Comparison of ENCODE assay signal across 9 cellular contexts in the genomic region with DNA sequence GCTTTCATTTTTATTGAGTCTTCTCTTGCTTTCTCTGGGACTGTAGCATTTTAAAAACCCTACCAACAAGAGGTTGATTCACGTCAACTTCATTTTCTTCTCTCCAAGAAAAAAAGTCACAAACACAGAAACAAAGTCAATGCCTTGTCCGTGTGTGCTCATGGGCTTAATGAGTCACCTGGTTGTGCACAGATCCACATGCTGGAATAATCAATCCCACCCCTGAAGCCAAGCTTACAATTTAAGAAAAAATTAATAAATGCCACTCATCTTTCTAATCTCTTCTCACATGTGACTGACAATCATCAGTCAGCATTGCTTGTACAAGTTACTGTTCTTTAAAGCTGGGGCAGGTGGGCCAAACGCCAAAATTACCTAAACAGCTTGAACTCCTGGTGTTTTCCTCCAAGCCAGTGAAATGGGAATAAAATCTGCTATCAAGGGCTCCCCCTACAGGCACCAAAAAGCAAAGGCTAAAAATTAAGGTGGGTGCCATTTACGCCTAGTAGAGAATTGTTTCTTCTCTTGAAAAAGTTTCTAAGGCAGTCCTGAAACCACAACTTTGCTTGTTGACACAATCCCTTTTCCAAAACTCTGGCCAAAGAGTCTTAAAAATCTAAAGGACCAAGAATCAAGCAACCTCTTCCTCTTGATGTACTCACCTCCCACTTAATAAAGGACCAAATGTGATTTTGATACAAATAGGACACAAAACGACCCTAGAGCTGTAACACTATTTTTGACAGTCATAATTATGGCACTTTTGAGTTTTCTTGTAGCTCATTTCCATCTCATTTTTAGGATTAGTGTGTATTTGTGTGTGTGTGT. TPM values are rescaled to one million over a fixed set of nuclear protein-coding genes. Genes with fewer than 3 reads are reported as not detected.
DNase-seq lines count a peak whose midpoint lies in the region; ATAC-seq and TF ChIP-seq lines count a peak whose summit lies in the region.
"Had no signal": no experiment of that assay in that cellular context is flagged by ENCODE, and none has a peak within 500 bp of the region (broad histone marks: within the 10 kb centered on the region; RNA-seq: fewer than 3 reads in every experiment).

No MANE protein-coding gene starts in this region.

- H3K4me3 Mint-ChIP-seq in CD4-positive, CD25-positive, alpha-beta regulatory T cell, result peak overlapping the region in 1 of 4 donors; percentile 51

- dilution Hi-C loops in mammary epithelial cell (cut with HindIII; ENCODE audit: low sequenced_read_pairs), result no loop called here

- H3K27ac ChIP-seq in CD4-positive, CD25-positive, alpha-beta regulatory T cell (ENCODE audit: insufficient read depth, low read length, poor library complexity, severe bottlenecking), result no peak overlapping the region
- H3K27ac ChIP-seq in mammary epithelial cell (ENCODE audit: insufficient read depth, low read depth, low read length), result no peak overlapping the region
- no peak overlapping the region for H3K27ac ChIP-seq in right lobe of liver

- CTCF ChIA-PET in mammary epithelial cell (lab: Charles Lee; ENCODE audit: low non-redundant PET), result interaction anchor here (0.6 to 0.7 kb wide), 2 partner anchors 100 to 488 kb away, joined by 3 to 4 read pairs; no protein-coding TSS in a partner anchor

- H3K4me3 ChIP-seq in CD4-positive, CD25-positive, alpha-beta regulatory T cell (ENCODE audit: low read depth, low read length), result no peak overlapping the region
- H3K4me3 ChIP-seq in mammary epithelial cell (replicated peaks in 1 of 3; ENCODE audit: insufficient read depth in 1 of 3, low read depth in 2 of 3, low read length in 3 of 3), result no peak overlapping the region
- H3K4me3 ChIP-seq in right lobe of liver, result no peak overlapping the region

- H3K9ac ChIP-seq in mammary epithelial cell (ENCODE audit: insufficient read depth, low read length), result no peak overlapping the region

- peaks cover 47% of the 10 kb centered on the region for H3K4me1 ChIP-seq in CD4-positive, CD25-positive, alpha-beta regulatory T cell (ENCODE audit: control insufficient read depth, insufficient read depth, low read length, poor library complexity, severe bottlenecking)
- H3K4me1 ChIP-seq in mammary epithelial cell (ENCODE audit: insufficient read depth, low read length) (peaks cover 6% of the 10 kb centered on the region), right lobe of liver (peaks cover 0 to 12% (median 0%) of the 10 kb centered on the region in 4 donors)

- peaks cover 4% of the 10 kb centered on the region for H3K27me3 Mint-ChIP-seq in CD4-positive, CD25-positive, alpha-beta regulatory T cell

- 39% methylated on average over 4 of the region's 5 CpGs for WGBS in mammary epithelial cell (ENCODE audit: low coverage, missing lambda C conversion rate)
- WGBS in right lobe of liver (ENCODE audit: insufficient coverage, low coverage, low lambda C conversion rate, missing lambda C conversion rate), result 24% methylated on average over 5 of the region's 5 CpGs

- no peak overlapping the region for H2AFZ ChIP-seq in mammary epithelial cell (ENCODE audit: low read depth, low read length)

- no peaks in the 10 kb centered on the region for H3K27me3 ChIP-seq in CD4-positive, CD25-positive, alpha-beta regulatory T cell (ENCODE audit: control insufficient read depth, insufficient read depth, low read length)
- no peaks in the 10 kb centered on the region for H3K27me3 ChIP-seq in mammary epithelial cell (ENCODE audit: insufficient read depth, low read length)
- no peaks in the 10 kb centered on the region for H3K27me3 ChIP-seq in right lobe of liver

- in situ Hi-C loops in GM13976 (cut with MboI; ENCODE audit: low sequenced_read_pairs, unreplicated experiment) (loop anchor here (10.0 kb wide), 1 partner anchor 196 kb away; no protein-coding TSS in a partner anchor), mammary epithelial cell (cut with MboI; ENCODE audit: low sequenced_read_pairs in 2 of 2) (loop anchor here (5.0 to 25.0 kb wide), 2 partner anchors 189 to 361 kb away; partner anchors contain the start of gene TBC1D2 (in 1 of the 2))

- no peak for TF ChIP-seq POLR2A in right lobe of liver (IDR thresholded peaks at IDR 0.05)

- no peaks in the 10 kb centered on the region for H3K9me3 Mint-ChIP-seq in CD4-positive, CD25-positive, alpha-beta regulatory T cell

- intact Hi-C loops in mammary epithelial cell (cut with micrococcal nuclease) (loop anchor here (1.0 to 2.0 kb wide), 2 partner anchors 150 to 191 kb away; no protein-coding TSS in a partner anchor), right lobe of liver (cut with DNase I) (loop anchor here in 1 of 2 donors (5.0 kb wide), 1 partner anchor 194 kb away; no protein-coding TSS in a partner anchor)

- TF ChIP-seq CTCF in GM13976 (IDR thresholded peaks at IDR 0.05; ENCODE audit: borderline replicate concordance, control extremely low read depth, extremely low read depth, insufficient read depth, missing control alignments) (peak; percentile 78), mammary epithelial cell (conservative IDR thresholded peaks at IDR 0.05 in 1 of 2, IDR thresholded peaks at IDR 0.05 in 1 of 2; ENCODE audit: extremely low read depth in 1 of 2, insufficient read depth in 1 of 2, low read depth in 1 of 2, low read length in 2 of 2) (peak; percentile 79 to 80), right lobe of liver (IDR thresholded peaks at IDR 0.05) (peak; percentile 65 to 79 (median 71))

- no TSS peak for BruUV-seq in mammary epithelial cell (replicated peaks; lab: Mats Ljungman, UMichigan)

- H4K20me1 ChIP-seq in mammary epithelial cell (ENCODE audit: insufficient read depth, low read length), result no peaks in the 10 kb centered on the region

- no peak overlapping the region for H3K4me2 ChIP-seq in mammary epithelial cell (ENCODE audit: insufficient read depth, low read depth, low read length)

- H3K9me3 ChIP-seq in CD4-positive, CD25-positive, alpha-beta regulatory T cell (ENCODE audit: control insufficient read depth in 2 of 2, low read length in 2 of 2), result no peaks in the 10 kb centered on the region
- H3K9me3 ChIP-seq in mammary epithelial cell (replicated peaks; ENCODE audit: insufficient read depth, low read length), result no peaks in the 10 kb centered on the region
- H3K9me3 ChIP-seq in right lobe of liver, result no peaks in the 10 kb centered on the region

- H3K4me1 Mint-ChIP-seq in CD4-positive, CD25-positive, alpha-beta regulatory T cell, result peaks cover 32 to 56% (median 40%) of the 10 kb centered on the region in 4 donors

- H3K27ac Mint-ChIP-seq in CD4-positive, CD25-positive, alpha-beta regulatory T cell, result peak overlapping the region in 2 of 3 donors; percentile 71 to 82

- peaks cover 24% of the 10 kb centered on the region for H3K36me3 ChIP-seq in CD4-positive, CD25-positive, alpha-beta regulatory T cell (ENCODE audit: control insufficient read depth, insufficient read depth, low read length)
- H3K36me3 ChIP-seq in mammary epithelial cell (ENCODE audit: insufficient read depth, low read length) (no peaks in the 10 kb centered on the region), right lobe of liver (peaks cover 0 to 12% (median 10%) of the 10 kb centered on the region in 4 donors)

- no peaks in the 10 kb centered on the region for H3K79me2 ChIP-seq in mammary epithelial cell (ENCODE audit: insufficient read depth, low read length)

- DNase-seq in CD4-positive, CD25-positive, alpha-beta regulatory T cell, result peak in 2 of 3 donors; percentile 43 to 52
- peak; percentile 65 for DNase-seq in GM13976 (ENCODE audit: low spot score)
- DNase-seq in NCI-H345 (lab: John Stamatoyannopoulos, UW), result peak; percentile 51
- peak; percentile 36 for DNase-seq in mammary epithelial cell
- peak in 1 of 3 donors; percentile 57 for DNase-seq in right lobe of liver
- no peak for DNase-seq in stimulated activated CD4-positive, alpha-beta T cell treated with anti-CD3 and anti-CD28 coated beads, Interleukin-2, amount 100 ng/mL, for 24 hours
- no peak for DNase-seq in activated CD4-positive, alpha-beta T cell treated with anti-CD3 and anti-CD28 coated beads, Interleukin-2, amount 50 U/mL, for 4 hours

- H3K36me3 Mint-ChIP-seq in CD4-positive, CD25-positive, alpha-beta regulatory T cell, result peaks cover 5% of the 10 kb centered on the region

- no peak for ATAC-seq in CD4-positive, CD25-positive, alpha-beta regulatory T cell (ENCODE audit: low read depth in 2 of 2)
- ATAC-seq in right lobe of liver, result peak; percentile 74 to 88 (median 86)
- ATAC-seq in activated CD4-positive, CD25-positive, alpha-beta regulatory T cell treated with anti-CD3 and anti-CD28 coated beads, Interleukin-2, amount 50 U/mL, for 24 hours, result no peak

RNA-seq across cellular contexts. Expression of gene TRMO, which starts 21.3 kb away (rescaled TPM):
- 47.1 TPM for total RNA-seq in CD4-positive, CD25-positive, alpha-beta regulatory T cell
- 10 to 100 TPM; 20.7 to 28.9 (median 26.3) TPM for polyA plus RNA-seq in CD4-positive, CD25-positive, alpha-beta regulatory T cell
- total RNA-seq in mammary epithelial cell (10 to 100 TPM in 1 of 2 donors, 1 to 10 TPM in 1; 7.6 to 15.3 TPM), right lobe of liver (10 to 100 TPM in 1 of 6 experiments, 1 to 10 TPM in 5; 5.7 to 14.7 (median 8.3) TPM)
- 11.0 TPM for polyA plus RNA-seq in mammary epithelial cell
- 11.5 TPM for polyA minus RNA-seq in mammary epithelial cell

RNA-seq across cellular contexts. Expression of gene HEMGN, which starts 37.0 kb away (rescaled TPM):
- total RNA-seq in CD4-positive, CD25-positive, alpha-beta regulatory T cell, result 3.6 TPM
- 1 to 10 TPM; 1.7 to 7.0 (median 4.7) TPM for polyA plus RNA-seq in CD4-positive, CD25-positive, alpha-beta regulatory T cell
- total RNA-seq in mammary epithelial cell, result not detected
- polyA plus RNA-seq in mammary epithelial cell, result not detected
- polyA minus RNA-seq in mammary epithelial cell, result not detected
- 1 to 10 TPM in 2 of 6 experiments, under 1 TPM in 1, not detected in 3; 0.09 to 2.9 (median 1.0) TPM for total RNA-seq in right lobe of liver

RNA-seq across cellular contexts. Expression of gene FOXE1, which starts 47.9 kb away (rescaled TPM):
- total RNA-seq in CD4-positive, CD25-positive, alpha-beta regulatory T cell, result not detected
- not detected for polyA plus RNA-seq in CD4-positive, CD25-positive, alpha-beta regulatory T cell
- total RNA-seq in mammary epithelial cell (under 1 TPM in 1 of 2 donors, not detected in 1; 0.38 TPM), right lobe of liver (not detected)
- polyA plus RNA-seq in mammary epithelial cell, result 0.11 TPM
- polyA minus RNA-seq in mammary epithelial cell, result 0.78 TPM
- total RNA-seq: mononuclear cell had no signal

Comparison
In these comparisons a context has a peak if more than half of its experiments do, and no peak if none do; other contexts are left out.
1. ATAC-seq: peak in right lobe of liver (4 of 4); none in CD4-positive, CD25-positive, alpha-beta regulatory T cell (0 of 2) and activated CD4-positive, CD25-positive, alpha-beta regulatory T cell treated with anti-CD3 and anti-CD28 coated beads, Interleukin-2, amount 50 U/mL, for 24 hours (0 of 2).
2. DNase-seq: peak in CD4-positive, CD25-positive, alpha-beta regulatory T cell (2 of 3), GM13976 (single experiment), NCI-H345 (single experiment) and mammary epithelial cell (single experiment); none in stimulated activated CD4-positive, alpha-beta T cell treated with anti-CD3 and anti-CD28 coated beads, Interleukin-2, amount 100 ng/mL, for 24 hours (0 of 2) and activated CD4-positive, alpha-beta T cell treated with anti-CD3 and anti-CD28 coated beads, Interleukin-2, amount 50 U/mL, for 4 hours (0 of 2).
3. Peak in every context shown above with its lines, with median percentiles within 50 percentile points of each other: CTCF ChIP-seq.